ENCODE assay signal across 9 cellular contexts in genomic region chr11:75100314-75100713, GRCh38. TPM values are rescaled to one million over a fixed set of nuclear protein-coding genes. Genes with fewer than 3 reads are reported as not detected.
A peak's percentile ranks its signal among the peaks of the same experiment; 100 is the strongest.
DNase-seq lines count a peak whose midpoint lies in the region; ATAC-seq and TF ChIP-seq lines count a peak whose summit lies in the region.
"Had no signal": no experiment of that assay in that cellular context is flagged by ENCODE, and none has a peak within 500 bp of the region (broad histone marks: within the 10 kb centered on the region; RNA-seq: fewer than 3 reads in every experiment).

No MANE protein-coding gene starts in this region.

- H3K9me3 Mint-ChIP-seq in HFFc6 = no peaks in the 10 kb centered on the region
- H3K9me3 Mint-ChIP-seq in effector memory CD8-positive, alpha-beta T cell = no peaks in the 10 kb centered on the region

- no peak overlapping the region for H3K27ac ChIP-seq in foreskin keratinocyte

- no peaks in the 10 kb centered on the region for H3K36me3 Mint-ChIP-seq in HFFc6 (ENCODE audit: low read depth)
- no peaks in the 10 kb centered on the region for H3K36me3 Mint-ChIP-seq in effector memory CD8-positive, alpha-beta T cell (ENCODE audit: insufficient read depth)

- H3K27ac Mint-ChIP-seq in HFFc6 = peak overlapping the region; percentile 11; the same call in 1 of the 2 replicates
- H3K27ac Mint-ChIP-seq in effector memory CD8-positive, alpha-beta T cell = no peak overlapping the region
- H3K27ac Mint-ChIP-seq: nephron had no signal

- ATAC-seq in GM18868 (IDR thresholded peaks at IDR 0.05; ENCODE audit: unreplicated experiment) (peak; percentile 96), foreskin keratinocyte (peak; percentile 75)
- no peak for ATAC-seq in effector memory CD8-positive, alpha-beta T cell (replicated peaks)

- peaks cover 24% of the 10 kb centered on the region for H3K27me3 Mint-ChIP-seq in HFFc6 (ENCODE audit: insufficient read depth)
- H3K27me3 Mint-ChIP-seq in effector memory CD8-positive, alpha-beta T cell = peaks cover 58 to 72% of the 10 kb centered on the region in 2 donors

- peaks cover 41% of the 10 kb centered on the region for H3K4me1 Mint-ChIP-seq in HFFc6 (ENCODE audit: low read depth)
- H3K4me1 Mint-ChIP-seq in effector memory CD8-positive, alpha-beta T cell (ENCODE audit: low read depth in 2 of 2) = peaks cover 0 to 3% of the 10 kb centered on the region in 2 donors
- H3K4me1 Mint-ChIP-seq: nephron had no signal

- peaks cover 10% of the 10 kb centered on the region for H3K4me1 ChIP-seq in foreskin keratinocyte

- TF ChIP-seq CTCF in HFFc6 (IDR thresholded peaks at IDR 0.05) = no peak
- TF ChIP-seq CTCF in foreskin keratinocyte (conservative IDR thresholded peaks at IDR 0.05) = no peak

- DNase-seq in HFFc6 (peak; percentile 59), MV-4-11 (lab: John Stamatoyannopoulos, UW) (peak; percentile 21), foreskin keratinocyte (peak; percentile 40 to 66), COLO668 (lab: John Stamatoyannopoulos, UW; ENCODE audit: unreplicated experiment) (no peak), iPS-NIHi11 (ENCODE audit: low spot score) (no peak)
- no peak for DNase-seq in effector memory CD8-positive, alpha-beta T cell

- H3K27me3 ChIP-seq in foreskin keratinocyte = no peaks in the 10 kb centered on the region

- no peak overlapping the region for H3K4me3 Mint-ChIP-seq in HFFc6
- no peak overlapping the region for H3K4me3 Mint-ChIP-seq in effector memory CD8-positive, alpha-beta T cell
- H3K4me3 Mint-ChIP-seq: nephron had no signal

RNA-seq across cellular contexts. Expression of gene OR2AT4, which starts 3.6 kb away (rescaled TPM):
- not detected for total RNA-seq in HFFc6 (2021; fragmentation: NEBNext Ultra II Directional; extraction: Animal tissue kit (Norgen Biotek cat#: 25700))
- not detected in 2 replicates for total RNA-seq in foreskin keratinocyte
- polyA plus RNA-seq in foreskin keratinocyte = not detected in 2 replicates
- total RNA-seq: T-helper 2 cell treated with Interferon-gamma antibody and Interleukin-4, amounts not matched to agents 100 ng/mL and 5 ng/mL, for 36 hours had no signal

RNA-seq across cellular contexts. Expression of gene SLCO2B1, which starts 50.6 kb away (rescaled TPM):
- total RNA-seq in HFFc6 (2021; fragmentation: NEBNext Ultra II Directional; extraction: Animal tissue kit (Norgen Biotek cat#: 25700)) = not detected
- not detected in 2 replicates for total RNA-seq in foreskin keratinocyte
- polyA plus RNA-seq in foreskin keratinocyte = not detected in 2 replicates

Comparison
In these comparisons a context has a peak if more than half of its experiments do, and no peak if none do; other contexts are left out.
1. DNase-seq: peak in HFFc6 (single experiment), MV-4-11 (single experiment) and foreskin keratinocyte (2 of 2); none in COLO668 (single experiment), effector memory CD8-positive, alpha-beta T cell (0 of 3) and iPS-NIHi11 (single experiment).